In the genomic region with DNA sequence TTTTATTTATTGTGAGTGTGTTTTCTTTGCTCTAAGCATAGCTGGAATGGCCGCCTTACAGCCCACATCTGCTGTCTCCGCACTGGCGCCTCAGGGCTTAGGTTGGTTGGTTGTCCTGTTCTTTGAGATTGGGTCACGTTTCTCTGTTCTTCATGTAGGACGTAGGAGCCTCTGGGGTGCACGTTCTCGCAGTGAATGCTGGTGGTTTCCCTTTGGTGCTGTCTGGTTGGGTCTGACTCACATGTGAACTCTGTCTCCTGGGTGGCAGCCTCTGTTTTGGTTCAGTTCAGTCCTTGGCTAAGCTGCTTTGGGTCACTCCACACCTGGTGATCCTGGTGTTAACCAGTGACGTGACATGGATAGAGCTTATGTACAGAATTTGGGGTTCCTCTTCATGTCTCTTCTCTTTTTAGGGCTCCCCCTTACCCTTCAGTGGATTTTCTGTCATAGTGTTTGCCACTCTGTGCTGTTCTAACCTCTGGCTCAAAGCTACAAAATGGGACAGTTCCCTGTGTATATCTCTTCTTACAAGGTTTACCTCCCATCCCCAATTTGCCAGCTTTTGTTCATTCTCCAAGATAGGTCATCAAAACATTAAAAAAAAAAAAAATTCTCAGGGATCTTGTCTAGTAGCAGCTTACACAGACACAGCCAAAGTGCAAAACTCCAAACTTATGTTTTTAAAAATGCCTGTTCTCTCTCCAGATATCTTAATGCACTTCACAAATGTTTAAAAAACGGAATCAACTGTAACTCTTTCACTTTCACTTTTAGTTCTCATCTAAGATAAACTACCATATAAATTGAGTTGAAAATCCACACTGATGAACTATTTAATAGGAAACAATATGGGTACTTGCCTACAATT, we compare ENCODE assay signal across 8 cellular contexts. TPM values are rescaled to one million over a fixed set of nuclear protein-coding genes. Genes with fewer than 3 reads are reported as not detected.
DNase-seq lines count a peak whose midpoint lies in the region; ATAC-seq, FAIRE-seq and TF ChIP-seq lines count a peak whose summit lies in the region.

No MANE protein-coding gene starts in this region.

- no peak for FAIRE-seq in pancreas (lab: Jason Lieb, UNC)

- no peak overlapping the region for H3K4me3 ChIP-seq in WERI-Rb-1 (ENCODE audit: low read depth, low read length)
- H3K4me3 ChIP-seq in colonic mucosa, result no peak overlapping the region
- peak overlapping the region in 1 of 4 donors; percentile 13 for H3K4me3 ChIP-seq in pancreas
- H3K4me3 ChIP-seq in aorta (ENCODE audit: low read length in 2 of 2), result no peak overlapping the region

- H3K9me3 ChIP-seq in WERI-Rb-1 (ENCODE audit: severe bottlenecking) (no peaks in the 10 kb centered on the region), colonic mucosa (no peaks in the 10 kb centered on the region), pancreas (no peaks in the 10 kb centered on the region), aorta (ENCODE audit: control insufficient read depth, low read length) (no peaks in the 10 kb centered on the region)

- no peaks in the 10 kb centered on the region for H3K36me3 ChIP-seq in WERI-Rb-1
- H3K36me3 ChIP-seq in colonic mucosa, result no peaks in the 10 kb centered on the region
- H3K36me3 ChIP-seq in pancreas, result no peaks in the 10 kb centered on the region
- no peaks in the 10 kb centered on the region for H3K36me3 ChIP-seq in aorta (ENCODE audit: control insufficient read depth in 1 of 2, insufficient read depth in 2 of 2, low read length in 1 of 2)

- H3K27ac ChIP-seq in WERI-Rb-1, result no peak overlapping the region
- peak overlapping the region; percentile 10 for H3K27ac ChIP-seq in colonic mucosa
- no peak overlapping the region for H3K27ac ChIP-seq in pancreas
- H3K27ac ChIP-seq in aorta (ENCODE audit: low read depth in 1 of 2, low read length in 2 of 2), result no peak overlapping the region

- peak; percentile 99 for ATAC-seq in GM18870 (IDR thresholded peaks at IDR 0.05; ENCODE audit: unreplicated experiment)
- ATAC-seq in HG03066 (IDR thresholded peaks at IDR 0.05; ENCODE audit: low read depth, unreplicated experiment), result peak; percentile 98
- ATAC-seq in pancreas, result peak in 3 of 4 donors; percentile 21 to 73 (median 53)
- peak; percentile 41 for ATAC-seq in aorta (ENCODE audit: low FRiP score)

- peak; percentile 38 for DNase-seq in WERI-Rb-1
- DNase-seq in colonic mucosa, result peak; percentile 27
- DNase-seq in pancreas, result peak in 3 of 6 donors; percentile 6 to 28 (median 10)
- peak; percentile 49 to 70 for DNase-seq in aorta
- no peak for DNase-seq in A172 (ENCODE audit: low spot score)
- no peak for DNase-seq in Kasumi-1 (lab: John Stamatoyannopoulos, UW)

- 66 to 73% methylated on average over 9 of the region's 9 CpGs for WGBS in pancreas, 2 donors
- 73 to 75% methylated on average over 9 of the region's 9 CpGs for WGBS in aorta, 2 donors

- TF ChIP-seq CTCF in WERI-Rb-1 (IDR thresholded peaks at IDR 0.05; ENCODE audit: low read depth, low read length) (no peak), colonic mucosa (IDR thresholded peaks at IDR 0.05) (no peak), pancreas (IDR thresholded peaks at IDR 0.05) (no peak)

- H3K4me1 ChIP-seq in colonic mucosa (no peaks in the 10 kb centered on the region), pancreas (no peaks in the 10 kb centered on the region), aorta (ENCODE audit: control insufficient read depth in 1 of 2, insufficient read depth in 2 of 2, low read length in 2 of 2) (no peaks in the 10 kb centered on the region)

- H3K27me3 ChIP-seq in WERI-Rb-1 (ENCODE audit: insufficient read depth, low read depth, severe bottlenecking) (no peaks in the 10 kb centered on the region), colonic mucosa (no peaks in the 10 kb centered on the region), pancreas (no peaks in the 10 kb centered on the region), aorta (ENCODE audit: control insufficient read depth in 1 of 2, insufficient read depth in 2 of 2, low read length in 1 of 2) (no peaks in the 10 kb centered on the region)

- no peak overlapping the region for H3K9ac ChIP-seq in colonic mucosa (ENCODE audit: low read depth in 2 of 2, low read length in 2 of 2)

- intact Hi-C loops in colonic mucosa (cut with DNase I) (no loop called here), pancreas (cut with DNase I) (no loop called here), aorta (cut with DNase I) (no loop called here)

RNA-seq across cellular contexts. Expression of a gene that starts 12.8 kb away (rescaled TPM):
- total RNA-seq in colonic mucosa, result 10 to 100 TPM; 17.1 to 27.3 TPM
- total RNA-seq in pancreas, result 10 to 100 TPM in 2 of 6 donors, 1 to 10 TPM in 4; 6.5 to 26.1 (median 7.8) TPM
- 10 to 100 TPM; 19.2 to 19.7 TPM for polyA plus RNA-seq in pancreas
- total RNA-seq in aorta, result 10 to 100 TPM; 38.7 to 68.7 TPM
- polyA plus RNA-seq in aorta, result 10 to 100 TPM in 1 of 2 donors, 1 to 10 TPM in 1; 6.4 to 34.2 TPM
- total RNA-seq in A172 (2014; rRNA removed; shearing (Covaris generic)), result 46.1 and 97.1 TPM in 2 replicates

Comparison
In these comparisons a context has a peak if more than half of its experiments do, and no peak if none do; other contexts are left out.
1. ATAC-seq: peak in every context shown above with its lines; median percentile 99 in GM18870; 98 in HG03066; 53 in pancreas; 41 in aorta.
2. DNase-seq: peak in WERI-Rb-1 (single experiment), colonic mucosa (single experiment) and aorta (2 of 2); none in A172 (single experiment) and Kasumi-1 (0 of 2).